In genomic region chrX:38327007-38327774, GRCh38 we compare ENCODE assay signal across 1 cellular context.
TF ChIP-seq lines count a peak whose summit lies in the region.

A gene with protein sequence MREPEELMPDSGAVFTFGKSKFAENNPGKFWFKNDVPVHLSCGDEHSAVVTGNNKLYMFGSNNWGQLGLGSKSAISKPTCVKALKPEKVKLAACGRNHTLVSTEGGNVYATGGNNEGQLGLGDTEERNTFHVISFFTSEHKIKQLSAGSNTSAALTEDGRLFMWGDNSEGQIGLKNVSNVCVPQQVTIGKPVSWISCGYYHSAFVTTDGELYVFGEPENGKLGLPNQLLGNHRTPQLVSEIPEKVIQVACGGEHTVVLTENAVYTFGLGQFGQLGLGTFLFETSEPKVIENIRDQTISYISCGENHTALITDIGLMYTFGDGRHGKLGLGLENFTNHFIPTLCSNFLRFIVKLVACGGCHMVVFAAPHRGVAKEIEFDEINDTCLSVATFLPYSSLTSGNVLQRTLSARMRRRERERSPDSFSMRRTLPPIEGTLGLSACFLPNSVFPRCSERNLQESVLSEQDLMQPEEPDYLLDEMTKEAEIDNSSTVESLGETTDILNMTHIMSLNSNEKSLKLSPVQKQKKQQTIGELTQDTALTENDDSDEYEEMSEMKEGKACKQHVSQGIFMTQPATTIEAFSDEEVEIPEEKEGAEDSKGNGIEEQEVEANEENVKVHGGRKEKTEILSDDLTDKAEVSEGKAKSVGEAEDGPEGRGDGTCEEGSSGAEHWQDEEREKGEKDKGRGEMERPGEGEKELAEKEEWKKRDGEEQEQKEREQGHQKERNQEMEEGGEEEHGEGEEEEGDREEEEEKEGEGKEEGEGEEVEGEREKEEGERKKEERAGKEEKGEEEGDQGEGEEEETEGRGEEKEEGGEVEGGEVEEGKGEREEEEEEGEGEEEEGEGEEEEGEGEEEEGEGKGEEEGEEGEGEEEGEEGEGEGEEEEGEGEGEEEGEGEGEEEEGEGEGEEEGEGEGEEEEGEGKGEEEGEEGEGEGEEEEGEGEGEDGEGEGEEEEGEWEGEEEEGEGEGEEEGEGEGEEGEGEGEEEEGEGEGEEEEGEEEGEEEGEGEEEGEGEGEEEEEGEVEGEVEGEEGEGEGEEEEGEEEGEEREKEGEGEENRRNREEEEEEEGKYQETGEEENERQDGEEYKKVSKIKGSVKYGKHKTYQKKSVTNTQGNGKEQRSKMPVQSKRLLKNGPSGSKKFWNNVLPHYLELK (minus strand): TSS chrX:38327509. CDS start chrX:38327367, 142 bp downstream.

TF ChIP-seq in K562, 482 proteins besides CTCF, POLR2A, EP300 and RAD21 (continued from another document and continues in another):
- 0 out of 2 replicates have a peak, but pooled peaks have one; percentile 24 for TF ChIP-seq CREB3L1 (IDR thresholded peaks at IDR 0.05; ENCODE audit: borderline replicate concordance, low read depth)
- TF ChIP-seq SAFB (IDR thresholded peaks at IDR 0.05; ENCODE audit: borderline replicate concordance, low read depth, low read length), result no peak
- no peak for TF ChIP-seq POLR2AphosphoS5 (IDR thresholded peaks at IDR 0.05; ENCODE audit: control insufficient read depth, insufficient read depth, low read depth, low read length)
- TF ChIP-seq, protein P1, sequence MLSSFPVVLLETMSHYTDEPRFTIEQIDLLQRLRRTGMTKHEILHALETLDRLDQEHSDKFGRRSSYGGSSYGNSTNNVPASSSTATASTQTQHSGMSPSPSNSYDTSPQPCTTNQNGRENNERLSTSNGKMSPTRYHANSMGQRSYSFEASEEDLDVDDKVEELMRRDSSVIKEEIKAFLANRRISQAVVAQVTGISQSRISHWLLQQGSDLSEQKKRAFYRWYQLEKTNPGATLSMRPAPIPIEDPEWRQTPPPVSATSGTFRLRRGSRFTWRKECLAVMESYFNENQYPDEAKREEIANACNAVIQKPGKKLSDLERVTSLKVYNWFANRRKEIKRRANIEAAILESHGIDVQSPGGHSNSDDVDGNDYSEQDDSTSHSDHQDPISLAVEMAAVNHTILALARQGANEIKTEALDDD (IDR thresholded peaks at IDR 0.05), result no peak
- no peak for TF ChIP-seq XRCC4 (IDR thresholded peaks at IDR 0.05; ENCODE audit: extremely low read depth, insufficient read depth, insufficient read length)
- TF ChIP-seq, protein P2, sequence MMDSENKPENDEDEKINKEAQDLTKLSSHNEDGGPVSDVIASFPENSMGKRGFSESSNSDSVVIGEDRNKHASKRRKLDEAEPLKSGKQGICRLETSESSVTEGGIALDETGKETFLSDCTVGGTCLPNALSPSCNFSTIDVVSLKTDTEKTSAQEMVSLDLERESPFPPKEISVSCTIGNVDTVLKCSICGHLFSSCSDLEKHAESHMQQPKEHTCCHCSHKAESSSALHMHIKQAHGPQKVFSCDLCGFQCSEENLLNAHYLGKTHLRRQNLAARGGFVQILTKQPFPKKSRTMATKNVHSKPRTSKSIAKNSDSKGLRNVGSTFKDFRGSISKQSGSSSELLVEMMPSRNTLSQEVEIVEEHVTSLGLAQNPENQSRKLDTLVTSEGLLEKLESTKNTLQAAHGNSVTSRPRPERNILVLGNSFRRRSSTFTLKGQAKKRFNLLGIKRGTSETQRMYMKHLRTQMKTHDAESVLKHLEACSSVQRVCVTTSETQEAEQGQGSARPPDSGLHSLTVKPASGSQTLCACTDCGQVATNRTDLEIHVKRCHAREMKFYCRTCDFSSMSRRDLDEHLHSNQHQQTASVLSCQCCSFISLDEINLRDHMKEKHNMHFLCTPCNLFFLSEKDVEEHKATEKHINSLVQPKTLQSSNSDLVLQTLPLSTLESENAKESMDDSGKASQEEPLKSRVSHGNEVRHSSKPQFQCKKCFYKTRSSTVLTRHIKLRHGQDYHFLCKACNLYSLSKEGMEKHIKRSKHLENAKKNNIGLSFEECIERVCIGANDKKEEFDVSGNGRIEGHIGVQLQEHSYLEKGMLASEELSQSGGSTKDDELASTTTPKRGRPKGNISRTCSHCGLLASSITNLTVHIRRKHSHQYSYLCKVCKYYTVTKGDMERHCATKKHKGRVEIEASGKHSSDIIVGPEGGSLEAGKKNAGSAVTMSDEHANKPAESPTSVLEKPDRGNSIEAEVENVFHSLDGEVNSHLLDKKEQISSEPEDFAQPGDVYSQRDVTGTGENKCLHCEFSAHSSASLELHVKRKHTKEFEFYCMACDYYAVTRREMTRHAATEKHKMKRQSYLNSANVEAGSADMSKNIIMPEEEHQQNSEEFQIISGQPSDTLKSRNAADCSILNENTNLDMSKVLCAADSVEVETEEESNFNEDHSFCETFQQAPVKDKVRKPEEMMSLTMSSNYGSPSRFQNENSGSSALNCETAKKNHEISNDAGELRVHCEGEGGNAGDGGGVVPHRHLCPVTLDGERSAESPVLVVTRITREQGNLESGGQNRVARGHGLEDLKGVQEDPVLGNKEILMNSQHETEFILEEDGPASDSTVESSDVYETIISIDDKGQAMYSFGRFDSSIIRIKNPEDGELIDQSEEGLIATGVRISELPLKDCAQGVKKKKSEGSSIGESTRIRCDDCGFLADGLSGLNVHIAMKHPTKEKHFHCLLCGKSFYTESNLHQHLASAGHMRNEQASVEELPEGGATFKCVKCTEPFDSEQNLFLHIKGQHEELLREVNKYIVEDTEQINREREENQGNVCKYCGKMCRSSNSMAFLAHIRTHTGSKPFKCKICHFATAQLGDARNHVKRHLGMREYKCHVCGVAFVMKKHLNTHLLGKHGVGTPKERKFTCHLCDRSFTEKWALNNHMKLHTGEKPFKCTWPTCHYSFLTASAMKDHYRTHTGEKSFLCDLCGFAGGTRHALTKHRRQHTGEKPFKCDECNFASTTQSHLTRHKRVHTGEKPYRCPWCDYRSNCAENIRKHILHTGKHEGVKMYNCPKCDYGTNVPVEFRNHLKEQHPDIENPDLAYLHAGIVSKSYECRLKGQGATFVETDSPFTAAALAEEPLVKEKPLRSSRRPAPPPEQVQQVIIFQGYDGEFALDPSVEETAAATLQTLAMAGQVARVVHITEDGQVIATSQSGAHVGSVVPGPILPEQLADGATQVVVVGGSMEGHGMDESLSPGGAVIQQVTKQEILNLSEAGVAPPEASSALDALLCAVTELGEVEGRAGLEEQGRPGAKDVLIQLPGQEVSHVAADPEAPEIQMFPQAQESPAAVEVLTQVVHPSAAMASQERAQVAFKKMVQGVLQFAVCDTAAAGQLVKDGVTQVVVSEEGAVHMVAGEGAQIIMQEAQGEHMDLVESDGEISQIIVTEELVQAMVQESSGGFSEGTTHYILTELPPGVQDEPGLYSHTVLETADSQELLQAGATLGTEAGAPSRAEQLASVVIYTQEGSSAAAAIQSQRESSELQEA (IDR thresholded peaks at IDR 0.05; ENCODE audit: low read depth), result peak; percentile 93
- TF ChIP-seq RCOR1 (IDR thresholded peaks at IDR 0.05; ENCODE audit: borderline replicate concordance in 1 of 2, low read depth in 2 of 2, low read length in 2 of 2), result peak in 1 of 2 experiments; percentile 79; a peak in 2 of 4 replicates
- TF ChIP-seq ARHGAP35 (IDR thresholded peaks at IDR 0.05; ENCODE audit: partially characterized antibody), result no peak
- no peak for TF ChIP-seq CBX5 (IDR thresholded peaks at IDR 0.05; ENCODE audit: borderline replicate concordance, low read depth)
- TF ChIP-seq PURB (CRISPR knock-in tag; IDR thresholded peaks at IDR 0.05; ENCODE audit: low read depth), result no peak
- peak; percentile 39; the same call in 1 of the 2 replicates for TF ChIP-seq MAX (CRISPR knock-in tag; IDR thresholded peaks at IDR 0.05)
- no peak for TF ChIP-seq ZNF445 (CRISPR knock-in tag; IDR thresholded peaks at IDR 0.05; ENCODE audit: low read depth)
- TF ChIP-seq, protein P3, sequence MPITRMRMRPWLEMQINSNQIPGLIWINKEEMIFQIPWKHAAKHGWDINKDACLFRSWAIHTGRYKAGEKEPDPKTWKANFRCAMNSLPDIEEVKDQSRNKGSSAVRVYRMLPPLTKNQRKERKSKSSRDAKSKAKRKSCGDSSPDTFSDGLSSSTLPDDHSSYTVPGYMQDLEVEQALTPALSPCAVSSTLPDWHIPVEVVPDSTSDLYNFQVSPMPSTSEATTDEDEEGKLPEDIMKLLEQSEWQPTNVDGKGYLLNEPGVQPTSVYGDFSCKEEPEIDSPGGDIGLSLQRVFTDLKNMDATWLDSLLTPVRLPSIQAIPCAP (CRISPR knock-in tag; IDR thresholded peaks at IDR 0.05; ENCODE audit: borderline replicate concordance), result no peak
- TF ChIP-seq ZNF717 (CRISPR knock-in tag; IDR thresholded peaks at IDR 0.05), result no peak
- TF ChIP-seq E2F6 (IDR thresholded peaks at IDR 0.05; ENCODE audit: borderline replicate concordance in 1 of 2, extremely low read depth in 1 of 2, insufficient read depth in 1 of 2, insufficient read length in 1 of 2, low read depth in 1 of 2, low read length in 1 of 2, poor library complexity in 1 of 2, severe bottlenecking in 1 of 2), result peak in 1 of 2 experiments; percentile 16
- no peak for TF ChIP-seq TSC22D4 (tag; IDR thresholded peaks at IDR 0.05)
- TF ChIP-seq ZNF561 (CRISPR knock-in tag; conservative IDR thresholded peaks at IDR 0.05), result no peak
- TF ChIP-seq NR3C1 (CRISPR knock-in tag; IDR thresholded peaks at IDR 0.05), result no peak; the same call in 1 of the 2 replicates
- no peak for TF ChIP-seq ZNF408 (CRISPR knock-in tag; IDR thresholded peaks at IDR 0.05; ENCODE audit: low read depth)
- peak; percentile 41; the same call in 1 of the 2 replicates for TF ChIP-seq BMI1 (IDR thresholded peaks at IDR 0.05; ENCODE audit: low read length)
- TF ChIP-seq, protein P4, sequence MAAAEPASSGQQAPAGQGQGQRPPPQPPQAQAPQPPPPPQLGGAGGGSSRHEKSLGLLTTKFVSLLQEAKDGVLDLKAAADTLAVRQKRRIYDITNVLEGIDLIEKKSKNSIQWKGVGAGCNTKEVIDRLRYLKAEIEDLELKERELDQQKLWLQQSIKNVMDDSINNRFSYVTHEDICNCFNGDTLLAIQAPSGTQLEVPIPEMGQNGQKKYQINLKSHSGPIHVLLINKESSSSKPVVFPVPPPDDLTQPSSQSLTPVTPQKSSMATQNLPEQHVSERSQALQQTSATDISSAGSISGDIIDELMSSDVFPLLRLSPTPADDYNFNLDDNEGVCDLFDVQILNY (CRISPR knock-in tag; IDR thresholded peaks at IDR 0.05), result no peak
- TF ChIP-seq SPI1 (IDR thresholded peaks at IDR 0.05; ENCODE audit: borderline replicate concordance, low read depth, low read length), result no peak
- no peak for TF ChIP-seq NFE2 (IDR thresholded peaks at IDR 0.05; ENCODE audit: low read depth)
- TF ChIP-seq, protein P5, sequence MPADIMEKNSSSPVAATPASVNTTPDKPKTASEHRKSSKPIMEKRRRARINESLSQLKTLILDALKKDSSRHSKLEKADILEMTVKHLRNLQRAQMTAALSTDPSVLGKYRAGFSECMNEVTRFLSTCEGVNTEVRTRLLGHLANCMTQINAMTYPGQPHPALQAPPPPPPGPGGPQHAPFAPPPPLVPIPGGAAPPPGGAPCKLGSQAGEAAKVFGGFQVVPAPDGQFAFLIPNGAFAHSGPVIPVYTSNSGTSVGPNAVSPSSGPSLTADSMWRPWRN (IDR thresholded peaks at IDR 0.05; ENCODE audit: low read depth), result no peak
- no peak for TF ChIP-seq RAD51 (IDR thresholded peaks at IDR 0.05; ENCODE audit: borderline replicate concordance, low read depth)
- peak; percentile 88 for TF ChIP-seq HNRNPLL (IDR thresholded peaks at IDR 0.05; ENCODE audit: low read depth, low read length, poor library complexity, severe bottlenecking)
- TF ChIP-seq HNRNPL (IDR thresholded peaks at IDR 0.05; ENCODE audit: low read depth, low read length), result peak; percentile 36; the same call in 1 of the 2 replicates
- no peak for TF ChIP-seq ZNF398 (CRISPR knock-in tag; IDR thresholded peaks at IDR 0.05)
- peak; percentile 81 for TF ChIP-seq HDAC2 (IDR thresholded peaks at IDR 0.05)
- TF ChIP-seq SOX6 (IDR thresholded peaks at IDR 0.05), result 0 out of 2 replicates have a peak, but pooled peaks have one; percentile 10
- TF ChIP-seq, protein P6, sequence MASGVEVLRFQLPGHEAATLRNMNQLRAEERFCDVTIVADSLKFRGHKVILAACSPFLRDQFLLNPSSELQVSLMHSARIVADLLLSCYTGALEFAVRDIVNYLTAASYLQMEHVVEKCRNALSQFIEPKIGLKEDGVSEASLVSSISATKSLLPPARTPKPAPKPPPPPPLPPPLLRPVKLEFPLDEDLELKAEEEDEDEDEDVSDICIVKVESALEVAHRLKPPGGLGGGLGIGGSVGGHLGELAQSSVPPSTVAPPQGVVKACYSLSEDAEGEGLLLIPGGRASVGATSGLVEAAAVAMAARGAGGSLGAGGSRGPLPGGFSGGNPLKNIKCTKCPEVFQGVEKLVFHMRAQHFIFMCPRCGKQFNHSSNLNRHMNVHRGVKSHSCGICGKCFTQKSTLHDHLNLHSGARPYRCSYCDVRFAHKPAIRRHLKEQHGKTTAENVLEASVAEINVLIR (CRISPR knock-in tag; IDR thresholded peaks at IDR 0.05), result no peak
